9 cellular contexts compared by ENCODE assay signal in genomic region chr5:134132372-134133212, GRCh38. TPM values are rescaled to one million over a fixed set of nuclear protein-coding genes. Genes with fewer than 3 reads are reported as not detected.
DNase-seq lines count a peak whose midpoint lies in the region; ATAC-seq and TF ChIP-seq lines count a peak whose summit lies in the region.
"Had no signal": no experiment of that assay in that cellular context is flagged by ENCODE, and none has a peak within 500 bp of the region (broad histone marks: within the 10 kb centered on the region; RNA-seq: fewer than 3 reads in every experiment).

No MANE protein-coding gene starts in this region.

- peak; percentile 58 for ATAC-seq in HG02759 (IDR thresholded peaks at IDR 0.05; ENCODE audit: unreplicated experiment)
- peak; percentile 81 for ATAC-seq in stimulated activated naive CD8-positive, alpha-beta T cell treated with anti-CD3 and anti-CD28 coated beads, Interleukin-15, amount 100 ng/mL, for 72 hours

- no peaks in the 10 kb centered on the region for H3K9me3 Mint-ChIP-seq in activated CD4-positive, alpha-beta T cell treated with anti-CD3 and anti-CD28 coated beads, Interleukin-2, amount 10 ng/mL, durations not matched to agents 24 days and 14 days
- H3K9me3 Mint-ChIP-seq in stimulated activated naive CD8-positive, alpha-beta T cell treated with anti-CD3 and anti-CD28 coated beads, Interleukin-15, amount 100 ng/mL, for 72 hours = no peaks in the 10 kb centered on the region

- H3K4me3 Mint-ChIP-seq in activated CD4-positive, alpha-beta T cell treated with anti-CD3 and anti-CD28 coated beads, Interleukin-2, amount 10 ng/mL, durations not matched to agents 24 days and 14 days = peak overlapping the region; percentile 79
- peak overlapping the region; percentile 74 to 87 for H3K4me3 Mint-ChIP-seq in stimulated activated naive CD8-positive, alpha-beta T cell treated with anti-CD3 and anti-CD28 coated beads, Interleukin-15, amount 100 ng/mL, for 72 hours

- H3K9me3 ChIP-seq in left ventricle myocardium inferior (replicated peaks) = no peaks in the 10 kb centered on the region

- peak; percentile 93 for DNase-seq in activated CD4-positive, alpha-beta T cell treated with anti-CD3 and anti-CD28 coated beads, Interleukin-2, amount 10 ng/mL, durations not matched to agents 24 days and 14 days
- peak; percentile 9 for DNase-seq in left ventricle myocardium inferior
- DNase-seq in stimulated activated naive CD8-positive, alpha-beta T cell treated with anti-CD3 and anti-CD28 coated beads, Interleukin-15, amount 100 ng/mL, for 72 hours = peak; percentile 85 to 92
- DNase-seq in NCI-H774 (lab: John Stamatoyannopoulos, UW) = no peak
- DNase-seq in caudate nucleus (lab: John Stamatoyannopoulos, UW) = no peak
- DNase-seq in occipital lobe (lab: John Stamatoyannopoulos, UW) = no peak

- H3K4me1 ChIP-seq in left ventricle myocardium inferior = peaks cover 37% of the 10 kb centered on the region

- no peaks in the 10 kb centered on the region for H3K27me3 ChIP-seq in left ventricle myocardium inferior (ENCODE audit: low read depth)

- H3K4me3 ChIP-seq in GM12875 (ENCODE audit: low read depth, low read length) = peak overlapping the region; percentile 32
- H3K4me3 ChIP-seq in left ventricle myocardium inferior = no peak overlapping the region
- H3K4me3 ChIP-seq: skin epidermis had no signal

- H3K36me3 Mint-ChIP-seq in activated CD4-positive, alpha-beta T cell treated with anti-CD3 and anti-CD28 coated beads, Interleukin-2, amount 10 ng/mL, durations not matched to agents 24 days and 14 days (ENCODE audit: low read depth) = peaks cover 58% of the 10 kb centered on the region

- H3K27ac ChIP-seq in left ventricle myocardium inferior (replicated peaks) (no peak overlapping the region), caudate nucleus (ENCODE audit: low read depth, low read length) (no peak overlapping the region)

- H3K27me3 Mint-ChIP-seq in activated CD4-positive, alpha-beta T cell treated with anti-CD3 and anti-CD28 coated beads, Interleukin-2, amount 10 ng/mL, durations not matched to agents 24 days and 14 days = peaks cover 8% of the 10 kb centered on the region
- H3K27me3 Mint-ChIP-seq in stimulated activated naive CD8-positive, alpha-beta T cell treated with anti-CD3 and anti-CD28 coated beads, Interleukin-15, amount 100 ng/mL, for 72 hours = no peaks in the 10 kb centered on the region

- TF ChIP-seq CTCF in GM12875 (IDR thresholded peaks at IDR 0.05; ENCODE audit: borderline replicate concordance, insufficient read depth, low read depth, low read length) (peak; percentile 74), left ventricle myocardium inferior (IDR thresholded peaks at IDR 0.05; ENCODE audit: borderline replicate concordance) (no peak)

- peaks cover 20% of the 10 kb centered on the region for H3K36me3 ChIP-seq in left ventricle myocardium inferior

- H3K27ac Mint-ChIP-seq in activated CD4-positive, alpha-beta T cell treated with anti-CD3 and anti-CD28 coated beads, Interleukin-2, amount 10 ng/mL, durations not matched to agents 24 days and 14 days = peak overlapping the region; percentile 91
- H3K27ac Mint-ChIP-seq in stimulated activated naive CD8-positive, alpha-beta T cell treated with anti-CD3 and anti-CD28 coated beads, Interleukin-15, amount 100 ng/mL, for 72 hours = peak overlapping the region; percentile 95 to 98

- intact Hi-C loops in activated CD4-positive, alpha-beta T cell treated with anti-CD3 and anti-CD28 coated beads, Interleukin-2, amount 10 ng/mL, durations not matched to agents 24 days and 14 days (cut with micrococcal nuclease) = loop anchor here (1.0 to 2.0 kb wide), 2 partner anchors 14 to 20 kb away; no protein-coding TSS in a partner anchor
- intact Hi-C loops in left ventricle myocardium inferior (cut with micrococcal nuclease) = no loop called here

- peaks cover 88% of the 10 kb centered on the region for H3K4me1 Mint-ChIP-seq in activated CD4-positive, alpha-beta T cell treated with anti-CD3 and anti-CD28 coated beads, Interleukin-2, amount 10 ng/mL, durations not matched to agents 24 days and 14 days
- peaks cover 100% of the 10 kb centered on the region for H3K4me1 Mint-ChIP-seq in stimulated activated naive CD8-positive, alpha-beta T cell treated with anti-CD3 and anti-CD28 coated beads, Interleukin-15, amount 100 ng/mL, for 72 hours

RNA-seq across cellular contexts. Expression of gene TCF7, which starts 18.1 kb away (rescaled TPM):
- total RNA-seq in activated CD4-positive, alpha-beta T cell treated with anti-CD3 and anti-CD28 coated beads, Interleukin-2, amount 10 ng/mL, durations not matched to agents 24 days and 14 days = 112 and 113 TPM in 2 replicates
- total RNA-seq in left ventricle myocardium inferior (3.0 TPM), occipital lobe (not detected)

RNA-seq across cellular contexts. Expression of gene SKP1, which starts 44.2 kb away (rescaled TPM):
- 266 and 289 TPM in 2 replicates for total RNA-seq in activated CD4-positive, alpha-beta T cell treated with anti-CD3 and anti-CD28 coated beads, Interleukin-2, amount 10 ng/mL, durations not matched to agents 24 days and 14 days
- 506 TPM for total RNA-seq in left ventricle myocardium inferior
- total RNA-seq in occipital lobe = 178 TPM

Comparison
In these comparisons a context has a peak if more than half of its experiments do, and no peak if none do; other contexts are left out.
1. DNase-seq: peak in activated CD4-positive, alpha-beta T cell treated with anti-CD3 and anti-CD28 coated beads, Interleukin-2, amount 10 ng/mL, durations not matched to agents 24 days and 14 days (single experiment), left ventricle myocardium inferior (single experiment) and stimulated activated naive CD8-positive, alpha-beta T cell treated with anti-CD3 and anti-CD28 coated beads, Interleukin-15, amount 100 ng/mL, for 72 hours (2 of 2); none in NCI-H774 (single experiment), caudate nucleus (0 of 61) and occipital lobe (single experiment).
2. RNA of gene TCF7, which starts 18.1 kb away (total RNA-seq): 112 to 113 TPM in activated CD4-positive, alpha-beta T cell treated with anti-CD3 and anti-CD28 coated beads, Interleukin-2, amount 10 ng/mL, durations not matched to agents 24 days and 14 days; 3.0 TPM in left ventricle myocardium inferior (single experiment) and not detected in occipital lobe (single experiment); every median in the first group is over 10 times any median in the second.